8 cellular contexts compared by ENCODE assay signal in the genomic region with DNA sequence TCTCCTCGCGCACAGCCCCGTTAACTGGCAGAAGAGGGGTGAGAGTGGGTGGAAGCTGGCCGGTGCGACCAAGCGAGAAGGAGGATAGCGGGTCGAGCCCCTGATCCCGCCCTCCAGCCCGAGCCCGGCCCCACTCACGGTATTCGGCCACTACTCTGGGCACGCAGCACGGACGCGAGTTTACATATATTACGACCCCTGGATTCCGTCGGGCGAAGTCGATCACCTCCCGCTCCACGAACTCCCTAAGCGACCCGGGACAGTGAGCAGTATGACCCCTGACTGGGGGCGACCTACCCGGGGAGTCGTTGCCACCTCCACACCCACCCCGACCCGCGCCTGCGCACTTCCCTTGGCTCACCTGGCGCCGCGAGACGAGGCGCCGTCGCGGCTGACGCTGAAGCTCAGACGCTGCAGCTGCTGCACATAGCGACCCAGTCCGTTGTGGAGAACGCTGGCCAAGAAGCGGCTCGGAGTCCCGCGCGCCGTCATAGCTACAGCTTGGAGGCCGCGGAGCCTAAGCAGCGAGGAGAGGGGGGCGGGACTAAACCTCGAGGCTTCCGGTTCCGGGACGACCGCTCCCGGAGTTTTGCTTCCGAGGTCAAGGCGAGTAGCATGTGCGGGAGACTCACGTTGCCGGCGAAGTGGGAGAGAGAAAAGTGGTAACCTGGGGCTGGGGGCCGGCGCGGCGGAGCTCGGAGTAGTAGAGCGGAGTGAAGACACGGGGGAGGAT. TPM values are rescaled to one million over a fixed set of nuclear protein-coding genes. Genes with fewer than 3 reads are reported as not detected.
DNase-seq lines count a peak whose midpoint lies in the region; ATAC-seq lines count a peak whose summit lies in the region.

Gene MRPL43, minus strand, starts transcription at position 546 of the 733 bp plus-strand sequence. Its CDS starts 54 bp downstream, at position 492.
Gene TWNK, plus strand, starts transcription at position 592 of the 733 bp plus-strand sequence. CDS start 668 bp downstream, outside the sequence.

- peak within 1 kb of the TSS; percentile 76 for H3K27ac ChIP-seq in CD4-positive, CD25-positive, alpha-beta regulatory T cell (ENCODE audit: insufficient read depth, low read length, poor library complexity, severe bottlenecking)
- H3K27ac ChIP-seq in mesenchymal stem cell (ENCODE audit: low read length, poor library complexity, severe bottlenecking): peak within 1 kb of the TSS; percentile 88

- H3K9me3 Mint-ChIP-seq in CD4-positive, CD25-positive, alpha-beta regulatory T cell: no peaks in the 10 kb centered on the region
- H3K9me3 Mint-ChIP-seq in effector memory CD8-positive, alpha-beta T cell: no peaks in the 10 kb centered on the region

- peak within 1 kb of the TSS; percentile 57 to 92 (median 79) for H3K27ac Mint-ChIP-seq in CD4-positive, CD25-positive, alpha-beta regulatory T cell
- peak within 1 kb of the TSS; percentile 88 to 94 for H3K27ac Mint-ChIP-seq in effector memory CD8-positive, alpha-beta T cell

- H3K36me3 ChIP-seq in CD4-positive, CD25-positive, alpha-beta regulatory T cell (ENCODE audit: control insufficient read depth, insufficient read depth, low read length): peaks cover 26% of the 10 kb centered on the region
- H3K36me3 ChIP-seq in mesenchymal stem cell (ENCODE audit: control insufficient read depth in 1 of 2, insufficient read depth in 2 of 2, low read depth in 1 of 2, low read length in 2 of 2): peaks cover 51 to 60% of the 10 kb centered on the region in 2 experiments

- 2% methylated on average over 72 of the region's 75 CpGs for WGBS in mesenchymal stem cell

- peak within 1 kb of the TSS; percentile 60 for H3K4me2 ChIP-seq in mesenchymal stem cell (ENCODE audit: low read length, poor library complexity, severe bottlenecking)

- peak within 1 kb of the TSS; percentile 95 for H4K8ac ChIP-seq in mesenchymal stem cell (ENCODE audit: low read length)

- H3K4me3 Mint-ChIP-seq in CD4-positive, CD25-positive, alpha-beta regulatory T cell: peak within 1 kb of the TSS; percentile 96 to 99 (median 98)
- H3K4me3 Mint-ChIP-seq in effector memory CD8-positive, alpha-beta T cell: peak within 1 kb of the TSS; percentile 91 to 93

- H4K91ac ChIP-seq in mesenchymal stem cell (ENCODE audit: low read length): peak within 1 kb of the TSS; percentile 67

- no peaks in the 10 kb centered on the region for H3K27me3 Mint-ChIP-seq in CD4-positive, CD25-positive, alpha-beta regulatory T cell
- H3K27me3 Mint-ChIP-seq in effector memory CD8-positive, alpha-beta T cell: no peaks in the 10 kb centered on the region

- DNase-seq in CD4-positive, CD25-positive, alpha-beta regulatory T cell: peak; percentile 78 to 90 (median 87)
- peak; percentile 71 for DNase-seq in NOMO-1 treated with DMSO at 0.1 percent for 48 hours (lab: John Stamatoyannopoulos, UW; ENCODE audit: unreplicated experiment)
- peak; percentile 60 to 63 (median 61) for DNase-seq in activated CD8-positive, alpha-beta memory T cell treated with anti-CD3 and anti-CD28 coated beads for 48 hours (ENCODE audit: low read depth in 2 of 3, low spot score in 2 of 3)
- DNase-seq in effector memory CD8-positive, alpha-beta T cell: peak; percentile 80 to 81 (median 80)
- DNase-seq in mesenchymal stem cell: peak; percentile 81
- peak; percentile 73 for DNase-seq in stimulated activated CD8-positive, alpha-beta memory T cell treated with anti-CD3 and anti-CD28 coated beads, Interleukin-12 subunit alpha, Interleukin-12 subunit beta, amount 100 ng/mL, for 1 hour (ENCODE audit: low read depth)

- no peak within 1 kb of the TSS for H2AK5ac ChIP-seq in mesenchymal stem cell (ENCODE audit: low read length, severe bottlenecking)

- peak within 1 kb of the TSS; percentile 98 for H2AFZ ChIP-seq in mesenchymal stem cell (ENCODE audit: low read depth, low read length)

- ATAC-seq in CD4-positive, CD25-positive, alpha-beta regulatory T cell (ENCODE audit: low read depth in 2 of 2): peak; percentile 93 to 94
- ATAC-seq in GM19328 (IDR thresholded peaks at IDR 0.05; ENCODE audit: unreplicated experiment): peak; percentile 79
- ATAC-seq in HG03520 (IDR thresholded peaks at IDR 0.05; ENCODE audit: unreplicated experiment): peak; percentile 79
- ATAC-seq in effector memory CD8-positive, alpha-beta T cell (replicated peaks): peak; percentile 97

- H3K4me1 ChIP-seq in CD4-positive, CD25-positive, alpha-beta regulatory T cell (ENCODE audit: control insufficient read depth, insufficient read depth, low read length, poor library complexity, severe bottlenecking): peaks cover 27% of the 10 kb centered on the region
- H3K4me1 ChIP-seq in mesenchymal stem cell (ENCODE audit: control insufficient read depth, insufficient read depth, low read depth, low read length): peaks cover 24% of the 10 kb centered on the region

- no peaks in the 10 kb centered on the region for H3K27me3 ChIP-seq in CD4-positive, CD25-positive, alpha-beta regulatory T cell (ENCODE audit: control insufficient read depth, insufficient read depth, low read length)
- H3K27me3 ChIP-seq in mesenchymal stem cell (ENCODE audit: control insufficient read depth in 1 of 2, insufficient read depth in 1 of 2, low read length in 2 of 2): no peaks in the 10 kb centered on the region

- no peak within 1 kb of the TSS for H2BK5ac ChIP-seq in mesenchymal stem cell (ENCODE audit: low read depth, low read length, poor library complexity, severe bottlenecking)

- H2BK12ac ChIP-seq in mesenchymal stem cell (ENCODE audit: low read length in 2 of 2): no peak within 1 kb of the TSS

- peak within 1 kb of the TSS in 1 of 2 experiments; percentile 95 for H3K14ac ChIP-seq in mesenchymal stem cell (ENCODE audit: low read length in 2 of 2)

- H3K9me3 ChIP-seq in CD4-positive, CD25-positive, alpha-beta regulatory T cell (ENCODE audit: control insufficient read depth in 2 of 2, low read length in 2 of 2): no peaks in the 10 kb centered on the region
- no peaks in the 10 kb centered on the region for H3K9me3 ChIP-seq in mesenchymal stem cell (ENCODE audit: control insufficient read depth, low read length)

- H3K9ac ChIP-seq in mesenchymal stem cell (ENCODE audit: low read length): peak within 1 kb of the TSS; percentile 90

- H3K36me3 Mint-ChIP-seq in CD4-positive, CD25-positive, alpha-beta regulatory T cell: peaks cover 26% of the 10 kb centered on the region
- H3K36me3 Mint-ChIP-seq in effector memory CD8-positive, alpha-beta T cell (ENCODE audit: insufficient read depth): peaks cover 17% of the 10 kb centered on the region

- peaks cover 0 to 69% (median 36%) of the 10 kb centered on the region in 4 donors for H3K4me1 Mint-ChIP-seq in CD4-positive, CD25-positive, alpha-beta regulatory T cell
- H3K4me1 Mint-ChIP-seq in effector memory CD8-positive, alpha-beta T cell (ENCODE audit: low read depth in 2 of 2): peaks cover 27 to 31% of the 10 kb centered on the region in 2 donors

- no peak within 1 kb of the TSS for H2BK15ac ChIP-seq in mesenchymal stem cell (ENCODE audit: low read depth, poor library complexity, severe bottlenecking)

- H3K4me3 ChIP-seq in CD4-positive, CD25-positive, alpha-beta regulatory T cell (ENCODE audit: low read depth, low read length): peak within 1 kb of the TSS; percentile 82
- H3K4me3 ChIP-seq in mesenchymal stem cell (ENCODE audit: insufficient read depth in 1 of 2, low read depth in 1 of 2, low read length in 2 of 2): peak within 1 kb of the TSS; percentile 92 to 94

- H3K23ac ChIP-seq in mesenchymal stem cell (ENCODE audit: low read length in 2 of 2): peak within 1 kb of the TSS in 1 of 2 experiments; percentile 60

- H3K4ac ChIP-seq in mesenchymal stem cell (ENCODE audit: low read depth in 1 of 2, low read length in 2 of 2): peak within 1 kb of the TSS; percentile 39 to 83

- peak within 1 kb of the TSS; percentile 90 to 93 for H3K18ac ChIP-seq in mesenchymal stem cell (ENCODE audit: low read depth in 1 of 2, low read length in 2 of 2)

- H2BK120ac ChIP-seq in mesenchymal stem cell (ENCODE audit: low read depth, low read length): no peak within 1 kb of the TSS

- peaks cover 43% of the 10 kb centered on the region for H3K79me1 ChIP-seq in mesenchymal stem cell (replicated peaks; ENCODE audit: low read length, poor library complexity, severe bottlenecking)

RNA-seq across cellular contexts. Expression of gene MRPL43, which starts in this region (rescaled TPM):
- total RNA-seq in CD4-positive, CD25-positive, alpha-beta regulatory T cell: 40.2 TPM
- 100 to 1,000 TPM; 135 to 148 (median 137) TPM for polyA plus RNA-seq in CD4-positive, CD25-positive, alpha-beta regulatory T cell
- polyA plus RNA-seq in mesenchymal stem cell (2013, experiment 1 of 2): 86.8 TPM
- 86.1 TPM for polyA plus RNA-seq in mesenchymal stem cell (2013, experiment 2 of 2)

RNA-seq across cellular contexts. Expression of gene TWNK, which starts in this region (rescaled TPM):
- total RNA-seq in CD4-positive, CD25-positive, alpha-beta regulatory T cell: 3.4 TPM
- polyA plus RNA-seq in CD4-positive, CD25-positive, alpha-beta regulatory T cell: 10 to 100 TPM in 1 of 4 donors, 1 to 10 TPM in 3; 3.8 to 12.8 (median 6.7) TPM
- polyA plus RNA-seq in mesenchymal stem cell (2013, experiment 1 of 2): 2.6 TPM
- 2.5 TPM for polyA plus RNA-seq in mesenchymal stem cell (2013, experiment 2 of 2)

Comparison
In these comparisons a context has a peak if more than half of its experiments do, and no peak if none do; other contexts are left out.
1. Peak in every context shown above with its lines: DNase-seq, ATAC-seq, H3K4me3 ChIP-seq and H3K27ac ChIP-seq.